In the genomic region with DNA sequence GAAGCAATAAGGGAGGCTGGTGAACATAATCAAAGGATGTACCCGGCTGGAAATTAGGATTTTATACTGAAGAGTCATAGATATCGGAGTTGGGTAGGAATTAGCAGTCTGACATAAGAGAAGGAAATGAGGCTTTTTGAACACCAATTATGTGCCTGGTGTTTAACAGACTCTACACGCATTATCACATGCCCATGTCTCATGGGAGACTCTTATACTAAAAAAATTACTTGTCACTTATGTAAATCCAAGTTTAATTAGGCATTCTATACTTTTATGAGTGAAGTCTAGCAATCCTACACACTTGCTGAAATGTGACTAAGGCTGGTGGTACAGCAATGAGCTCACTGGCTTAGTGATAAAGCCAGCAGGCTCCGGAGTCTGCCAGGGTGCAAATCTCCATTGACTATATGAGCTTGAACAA, we compare ENCODE assay signal across 19 cellular contexts.
DNase-seq lines count a peak whose midpoint lies in the region; ATAC-seq and TF ChIP-seq lines count a peak whose summit lies in the region.
"Had no signal": no experiment of that assay in that cellular context is flagged by ENCODE, and none has a peak within 500 bp of the region (broad histone marks: within the 10 kb centered on the region; RNA-seq: fewer than 3 reads in every experiment).

No MANE protein-coding gene starts in this region.

- H3K27ac ChIP-seq in A673 (ENCODE audit: low read depth, low read length, poor library complexity, severe bottlenecking) (no peak overlapping the region), GM23338 (ENCODE audit: low read depth) (no peak overlapping the region)
- H3K27ac ChIP-seq: C4-2B, RWPE1 had no signal

- CTCF ChIA-PET in A673 (lab: Charles Lee) = no interaction called here

- H3K27me3 Mint-ChIP-seq in chondrocyte (ENCODE audit: low read depth) = no peaks in the 10 kb centered on the region
- H3K27me3 Mint-ChIP-seq in GM23338 (ENCODE audit: insufficient read depth, low read depth, poor library complexity) = peaks cover 3% of the 10 kb centered on the region

- H3K9me2 ChIP-seq in GM23338 (ENCODE audit: insufficient read depth) = no peaks in the 10 kb centered on the region

- H3K36me3 Mint-ChIP-seq in chondrocyte (ENCODE audit: low read depth) (peaks cover 18% of the 10 kb centered on the region), GM23338 (ENCODE audit: low read depth) (no peaks in the 10 kb centered on the region)

- H3K9me3 Mint-ChIP-seq in chondrocyte (ENCODE audit: low read depth) = no peaks in the 10 kb centered on the region
- H3K9me3 Mint-ChIP-seq in GM23338 = no peaks in the 10 kb centered on the region; the same call in 2 of the 3 replicates

- POLR2A ChIA-PET in A673 (lab: Charles Lee; ENCODE audit: low non-redundant PET) = interaction anchor here (0.6 kb wide), 1 partner anchor 32 kb away, joined by 3 read pairs; no protein-coding TSS in a partner anchor

- H3K9me3 ChIP-seq in A673 (ENCODE audit: low read depth, low read length, poor library complexity, severe bottlenecking) = no peaks in the 10 kb centered on the region
- H3K9me3 ChIP-seq: Caco-2 had no signal

- no peaks in the 10 kb centered on the region for H3K36me3 ChIP-seq in A673 (ENCODE audit: insufficient read depth, low read length, poor library complexity, severe bottlenecking)
- no peaks in the 10 kb centered on the region for H3K36me3 ChIP-seq in GM23338 (ENCODE audit: insufficient read depth)

- H3K4me1 ChIP-seq in A673 (ENCODE audit: insufficient read depth, low read length, poor library complexity, severe bottlenecking) (no peaks in the 10 kb centered on the region), GM23338 (ENCODE audit: insufficient read depth) (no peaks in the 10 kb centered on the region)

- no peaks in the 10 kb centered on the region for H3F3A ChIP-seq in GM23338 (replicated peaks; ENCODE audit: low read depth)

- H3K4me2 ChIP-seq in GM23338 = no peak overlapping the region

- H3K4me3 Mint-ChIP-seq in chondrocyte (ENCODE audit: unreplicated experiment) (no peak overlapping the region), GM23338 (no peak overlapping the region)

- H3K4me3 ChIP-seq in A673 (ENCODE audit: low read depth, low read length, poor library complexity, severe bottlenecking) = no peak overlapping the region
- H3K4me3 ChIP-seq in GM23338 = no peak overlapping the region

- H3K27ac Mint-ChIP-seq in chondrocyte (ENCODE audit: unreplicated experiment) (peak overlapping the region; percentile 52), GM23338 (no peak overlapping the region)

- ATAC-seq in GM23338 (no peak), HG02870 (IDR thresholded peaks at IDR 0.05; ENCODE audit: unreplicated experiment) (no peak), GM19328 (IDR thresholded peaks at IDR 0.05; ENCODE audit: unreplicated experiment) (no peak)
- ATAC-seq: HCT116 had no signal

- H2AFZ ChIP-seq in GM23338 = no peak overlapping the region

- intact Hi-C loops in A673 (cut with micrococcal nuclease; ENCODE audit: unreplicated experiment) = no loop called here

- H3K27me3 ChIP-seq in A673 (replicated peaks; ENCODE audit: insufficient read depth, low read depth, low read length, poor library complexity) = peaks cover 13% of the 10 kb centered on the region
- no peaks in the 10 kb centered on the region for H3K27me3 ChIP-seq in GM23338 (ENCODE audit: insufficient read depth)

- H4K20me1 ChIP-seq in GM23338 (replicated peaks; ENCODE audit: insufficient read depth) = no peaks in the 10 kb centered on the region

- no peaks in the 10 kb centered on the region for H3K79me2 ChIP-seq in GM23338 (replicated peaks; ENCODE audit: insufficient read depth)

- no TSS peak for BruUV-seq in A673 (replicated peaks; lab: Mats Ljungman, UMichigan)

- no peak for TF ChIP-seq CTCF in A673 (conservative IDR thresholded peaks at IDR 0.05; ENCODE audit: low read depth, low read length)
- no peak for TF ChIP-seq CTCF in chondrocyte (IDR thresholded peaks at IDR 0.05)
- TF ChIP-seq CTCF in GM23338 (conservative IDR thresholded peaks at IDR 0.05; ENCODE audit: low read depth in 2 of 2) = no peak

- peaks cover 13% of the 10 kb centered on the region for H3K4me1 Mint-ChIP-seq in chondrocyte (ENCODE audit: low read depth)
- H3K4me1 Mint-ChIP-seq in GM23338 = no peaks in the 10 kb centered on the region; the same call in 1 of the 3 replicates

- peak; percentile 79 for DNase-seq in A673 (ENCODE audit: low spot score)
- peak; percentile 35 for DNase-seq in NCI-H1436 treated with DMSO at 0.1 percent for 48 hours (lab: John Stamatoyannopoulos, UW)
- DNase-seq in chondrocyte (ENCODE audit: low spot score) = no peak
- DNase-seq in middle frontal gyrus (ENCODE audit: extremely low spot score, low spot score) = peak; percentile 36
- DNase-seq in GM23338 (ENCODE audit: low spot score) = no peak
- DNase-seq in MV-4-11 (lab: John Stamatoyannopoulos, UW) = no peak
- DNase-seq: 8988T, Caco-2, Kasumi-1, NCI-H146, NCI-H2081 treated with DMSO at 0.1 percent for 48 hours, NCI-H2227 treated with DMSO at 0.1 percent for 48 hours, NCI-H526, OCI-M1 had no signal

TF ChIP-seq in GM23338, 12 proteins besides CTCF, POLR2A, EP300 and RAD21 (continues in another document):
- no peak for TF ChIP-seq NANOG (IDR thresholded peaks at IDR 0.05; ENCODE audit: borderline replicate concordance)
- TF ChIP-seq, protein P1, sequence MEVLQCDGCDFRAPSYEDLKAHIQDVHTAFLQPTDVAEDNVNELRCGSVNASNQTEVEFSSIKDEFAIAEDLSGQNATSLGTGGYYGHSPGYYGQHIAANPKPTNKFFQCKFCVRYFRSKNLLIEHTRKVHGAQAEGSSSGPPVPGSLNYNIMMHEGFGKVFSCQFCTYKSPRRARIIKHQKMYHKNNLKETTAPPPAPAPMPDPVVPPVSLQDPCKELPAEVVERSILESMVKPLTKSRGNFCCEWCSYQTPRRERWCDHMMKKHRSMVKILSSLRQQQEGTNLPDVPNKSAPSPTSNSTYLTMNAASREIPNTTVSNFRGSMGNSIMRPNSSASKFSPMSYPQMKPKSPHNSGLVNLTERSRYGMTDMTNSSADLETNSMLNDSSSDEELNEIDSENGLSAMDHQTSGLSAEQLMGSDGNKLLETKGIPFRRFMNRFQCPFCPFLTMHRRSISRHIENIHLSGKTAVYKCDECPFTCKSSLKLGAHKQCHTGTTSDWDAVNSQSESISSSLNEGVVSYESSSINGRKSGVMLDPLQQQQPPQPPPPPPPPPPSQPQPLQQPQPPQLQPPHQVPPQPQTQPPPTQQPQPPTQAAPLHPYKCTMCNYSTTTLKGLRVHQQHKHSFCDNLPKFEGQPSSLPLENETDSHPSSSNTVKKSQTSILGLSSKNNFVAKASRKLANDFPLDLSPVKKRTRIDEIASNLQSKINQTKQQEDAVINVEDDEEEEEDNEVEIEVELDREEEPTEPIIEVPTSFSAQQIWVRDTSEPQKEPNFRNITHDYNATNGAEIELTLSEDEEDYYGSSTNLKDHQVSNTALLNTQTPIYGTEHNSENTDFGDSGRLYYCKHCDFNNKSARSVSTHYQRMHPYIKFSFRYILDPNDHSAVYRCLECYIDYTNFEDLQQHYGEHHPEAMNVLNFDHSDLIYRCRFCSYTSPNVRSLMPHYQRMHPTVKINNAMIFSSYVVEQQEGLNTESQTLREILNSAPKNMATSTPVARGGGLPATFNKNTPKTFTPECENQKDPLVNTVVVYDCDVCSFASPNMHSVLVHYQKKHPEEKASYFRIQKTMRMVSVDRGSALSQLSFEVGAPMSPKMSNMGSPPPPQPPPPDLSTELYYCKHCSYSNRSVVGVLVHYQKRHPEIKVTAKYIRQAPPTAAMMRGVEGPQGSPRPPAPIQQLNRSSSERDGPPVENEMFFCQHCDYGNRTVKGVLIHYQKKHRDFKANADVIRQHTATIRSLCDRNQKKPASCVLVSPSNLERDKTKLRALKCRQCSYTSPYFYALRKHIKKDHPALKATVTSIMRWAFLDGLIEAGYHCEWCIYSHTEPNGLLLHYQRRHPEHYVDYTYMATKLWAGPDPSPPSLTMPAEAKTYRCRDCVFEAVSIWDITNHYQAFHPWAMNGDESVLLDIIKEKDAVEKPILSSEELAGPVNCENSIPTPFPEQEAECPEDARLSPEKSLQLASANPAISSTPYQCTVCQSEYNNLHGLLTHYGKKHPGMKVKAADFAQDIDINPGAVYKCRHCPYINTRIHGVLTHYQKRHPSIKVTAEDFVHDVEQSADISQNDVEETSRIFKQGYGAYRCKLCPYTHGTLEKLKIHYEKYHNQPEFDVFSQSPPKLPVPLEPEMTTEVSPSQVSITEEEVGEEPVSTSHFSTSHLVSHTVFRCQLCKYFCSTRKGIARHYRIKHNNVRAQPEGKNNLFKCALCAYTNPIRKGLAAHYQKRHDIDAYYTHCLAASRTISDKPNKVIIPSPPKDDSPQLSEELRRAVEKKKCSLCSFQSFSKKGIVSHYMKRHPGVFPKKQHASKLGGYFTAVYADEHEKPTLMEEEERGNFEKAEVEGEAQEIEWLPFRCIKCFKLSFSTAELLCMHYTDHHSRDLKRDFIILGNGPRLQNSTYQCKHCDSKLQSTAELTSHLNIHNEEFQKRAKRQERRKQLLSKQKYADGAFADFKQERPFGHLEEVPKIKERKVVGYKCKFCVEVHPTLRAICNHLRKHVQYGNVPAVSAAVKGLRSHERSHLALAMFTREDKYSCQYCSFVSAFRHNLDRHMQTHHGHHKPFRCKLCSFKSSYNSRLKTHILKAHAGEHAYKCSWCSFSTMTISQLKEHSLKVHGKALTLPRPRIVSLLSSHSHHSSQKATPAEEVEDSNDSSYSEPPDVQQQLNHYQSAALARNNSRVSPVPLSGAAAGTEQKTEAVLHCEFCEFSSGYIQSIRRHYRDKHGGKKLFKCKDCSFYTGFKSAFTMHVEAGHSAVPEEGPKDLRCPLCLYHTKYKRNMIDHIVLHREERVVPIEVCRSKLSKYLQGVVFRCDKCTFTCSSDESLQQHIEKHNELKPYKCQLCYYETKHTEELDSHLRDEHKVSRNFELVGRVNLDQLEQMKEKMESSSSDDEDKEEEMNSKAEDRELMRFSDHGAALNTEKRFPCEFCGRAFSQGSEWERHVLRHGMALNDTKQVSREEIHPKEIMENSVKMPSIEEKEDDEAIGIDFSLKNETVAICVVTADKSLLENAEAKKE (CRISPR knock-in tag; IDR thresholded peaks at IDR 0.05) = no peak
- TF ChIP-seq EZH2phosphoT487 (IDR thresholded peaks at IDR 0.05; ENCODE audit: unreplicated experiment) = no peak
- TF ChIP-seq POLR2AphosphoS5 (IDR thresholded peaks at IDR 0.05; ENCODE audit: low read depth) = no peak
- no peak for TF ChIP-seq EZH2 (IDR thresholded peaks at IDR 0.05; ENCODE audit: low read depth, unreplicated experiment)
- TF ChIP-seq ZNF114 (CRISPR knock-in tag; IDR thresholded peaks at IDR 0.05) = no peak
- TF ChIP-seq CREB1 (CRISPR knock-in tag; IDR thresholded peaks at IDR 0.05; ENCODE audit: low read depth) = no peak

Comparison
In these comparisons a context has a peak if more than half of its experiments do, and no peak if none do; other contexts are left out.
1. DNase-seq: peak in A673 (single experiment), NCI-H1436 treated with DMSO at 0.1 percent for 48 hours (single experiment) and middle frontal gyrus (single experiment); none in chondrocyte (single experiment), GM23338 (single experiment) and MV-4-11 (single experiment).